Comparison of ENCODE assay signal across 8 cellular contexts in the genomic region with DNA sequence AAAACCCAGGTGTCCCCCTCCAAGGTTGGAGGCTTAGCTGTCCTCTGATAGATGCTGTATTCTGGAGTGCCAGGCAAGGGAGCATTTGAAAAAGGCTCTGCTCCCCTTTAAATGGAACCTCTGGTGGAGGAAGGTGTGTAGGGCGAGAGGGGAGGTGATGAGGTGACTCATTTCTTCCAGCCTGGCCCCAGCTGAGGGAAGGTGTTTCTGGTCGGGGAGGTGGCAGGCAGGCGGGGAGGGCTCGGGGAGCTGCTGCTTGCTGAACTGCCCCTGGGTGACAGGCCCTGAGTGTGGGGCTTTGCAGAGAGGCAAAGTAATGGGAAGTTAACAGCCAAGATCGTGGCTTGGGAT. TPM values are rescaled to one million over a fixed set of nuclear protein-coding genes. Genes with fewer than 3 reads are reported as not detected.
DNase-seq lines count a peak whose midpoint lies in the region; ATAC-seq and TF ChIP-seq lines count a peak whose summit lies in the region.

No MANE protein-coding gene starts in this region.

- H3K9me3 ChIP-seq in thyroid gland (no peaks in the 10 kb centered on the region), BE2C (no peaks in the 10 kb centered on the region)

- no peaks in the 10 kb centered on the region for H3K27me3 Mint-ChIP-seq in activated naive CD8-positive, alpha-beta T cell treated with anti-CD3 and anti-CD28 coated beads for 36 hours

- H3K27ac ChIP-seq in thyroid gland: no peak overlapping the region

- no peaks in the 10 kb centered on the region for H3K4me1 ChIP-seq in thyroid gland
- H3K4me1 ChIP-seq in BE2C: peaks cover 8% of the 10 kb centered on the region

- H3K36me3 Mint-ChIP-seq in activated naive CD8-positive, alpha-beta T cell treated with anti-CD3 and anti-CD28 coated beads for 36 hours: peaks cover 45% of the 10 kb centered on the region

- H3K9me3 Mint-ChIP-seq in activated naive CD8-positive, alpha-beta T cell treated with anti-CD3 and anti-CD28 coated beads for 36 hours: no peaks in the 10 kb centered on the region

- ATAC-seq in GM21619 (IDR thresholded peaks at IDR 0.05; ENCODE audit: unreplicated experiment) (peak; percentile 48), GM21576 (IDR thresholded peaks at IDR 0.05; ENCODE audit: unreplicated experiment) (no peak)

- DNase-seq in SW480 (ENCODE audit: low spot score) (peak; percentile 53), cerebellar nuclear complex (lab: John Stamatoyannopoulos, UW) (no peak), thyroid gland (no peak), BE2C (no peak)
- peak; percentile 90 for DNase-seq in activated naive CD8-positive, alpha-beta T cell treated with anti-CD3 and anti-CD28 coated beads for 36 hours
- DNase-seq in stimulated activated CD4-positive, alpha-beta T cell treated with anti-CD3 and anti-CD28 coated beads, TNF-alpha, amount 100 ng/mL, for 4 hours (ENCODE audit: low read depth in 3 of 3): peak; percentile 59 to 84 (median 76)

- H3K4me3 Mint-ChIP-seq in activated naive CD8-positive, alpha-beta T cell treated with anti-CD3 and anti-CD28 coated beads for 36 hours: peak overlapping the region; percentile 51

- H3K27ac Mint-ChIP-seq in activated naive CD8-positive, alpha-beta T cell treated with anti-CD3 and anti-CD28 coated beads for 36 hours: peak overlapping the region; percentile 84

- H3K4me3 ChIP-seq in thyroid gland (replicated peaks in 1 of 3) (no peak overlapping the region), BE2C (ENCODE audit: low read depth, low read length) (no peak overlapping the region)

- WGBS in thyroid gland, 2 donors: 71 to 83% methylated on average over 5 of the region's 5 CpGs

- TF ChIP-seq CTCF in thyroid gland (IDR thresholded peaks at IDR 0.05) (no peak), BE2C (IDR thresholded peaks at IDR 0.05; ENCODE audit: low read depth, low read length) (no peak)

- no peak for TF ChIP-seq POLR2A in thyroid gland (IDR thresholded peaks at IDR 0.05)

- H3K4me1 Mint-ChIP-seq in activated naive CD8-positive, alpha-beta T cell treated with anti-CD3 and anti-CD28 coated beads for 36 hours: peaks cover 91% of the 10 kb centered on the region

- intact Hi-C loops in thyroid gland (cut with DNase I): no loop called here

- H3K27me3 ChIP-seq in thyroid gland (no peaks in the 10 kb centered on the region), BE2C (no peaks in the 10 kb centered on the region)

- H3K36me3 ChIP-seq in thyroid gland (no peaks in the 10 kb centered on the region), BE2C (no peaks in the 10 kb centered on the region)

RNA-seq across cellular contexts. Expression of a gene that starts 18.8 kb away (rescaled TPM):
- total RNA-seq in activated naive CD8-positive, alpha-beta T cell treated with anti-CD3 and anti-CD28 coated beads for 36 hours: 10 to 100 TPM; 93.4 to 94.5 TPM
- 1 to 10 TPM; 1.4 to 6.9 (median 3.7) TPM for total RNA-seq in thyroid gland
- 7.2 TPM for polyA plus RNA-seq in BE2C (2012; ENCODE audit: insufficient read depth, insufficient read length, low read depth)

RNA-seq across cellular contexts. Expression of a gene that starts 57.1 kb away (rescaled TPM):
- total RNA-seq in activated naive CD8-positive, alpha-beta T cell treated with anti-CD3 and anti-CD28 coated beads for 36 hours: 10 to 100 TPM; 40.6 to 43.1 TPM
- total RNA-seq in thyroid gland: 100 to 1,000 TPM; 330 to 637 (median 593) TPM
- 387 TPM for polyA plus RNA-seq in BE2C (2012; ENCODE audit: insufficient read depth, insufficient read length, low read depth)

Comparison
In these comparisons a context has a peak if more than half of its experiments do, and no peak if none do; other contexts are left out.
1. DNase-seq: peak in SW480 (single experiment), activated naive CD8-positive, alpha-beta T cell treated with anti-CD3 and anti-CD28 coated beads for 36 hours (single experiment) and stimulated activated CD4-positive, alpha-beta T cell treated with anti-CD3 and anti-CD28 coated beads, TNF-alpha, amount 100 ng/mL, for 4 hours (3 of 3); none in cerebellar nuclear complex (0 of 2), thyroid gland (0 of 2) and BE2C (single experiment).
2. RNA of a gene that starts 18.8 kb away (total RNA-seq): 93.4 to 94.5 TPM in activated naive CD8-positive, alpha-beta T cell treated with anti-CD3 and anti-CD28 coated beads for 36 hours; 1.4 to 6.9 TPM in thyroid gland; every median in the first group is over 10 times any median in the second.
3. RNA of a gene that starts 57.1 kb away (total RNA-seq): 330 to 637 TPM in thyroid gland; 40.6 to 43.1 TPM in activated naive CD8-positive, alpha-beta T cell treated with anti-CD3 and anti-CD28 coated beads for 36 hours; every median in the first group is over 4 times any median in the second.